8 cellular contexts compared by ENCODE assay signal in genomic region chr3:197224034-197224444, GRCh38.
DNase-seq lines count a peak whose midpoint lies in the region; ATAC-seq lines count a peak whose summit lies in the region.

No MANE protein-coding gene starts in this region.

- H3K36me3 Mint-ChIP-seq in naive B cell, result no peaks in the 10 kb centered on the region

- ATAC-seq in naive B cell (ENCODE audit: low read depth in 2 of 2) (peak in 1 of 2 donors; percentile 33), HG02678 (IDR thresholded peaks at IDR 0.05; ENCODE audit: unreplicated experiment) (no peak), GM19463 (IDR thresholded peaks at IDR 0.05; ENCODE audit: unreplicated experiment) (no peak)

- peak; percentile 10 for DNase-seq in DMS53 treated with DMSO at 0.1 percent for 48 hours (lab: John Stamatoyannopoulos, UW; ENCODE audit: unreplicated experiment)
- DNase-seq in HT1080 (ENCODE audit: low read depth), result peak; percentile 51
- peak; percentile 71 for DNase-seq in OCI-M1 (lab: John Stamatoyannopoulos, UW)
- DNase-seq in epidermal melanocyte (ENCODE audit: insufficient read length, low spot score), result peak; percentile 59
- peak; percentile 12 for DNase-seq in naive B cell
- no peak for DNase-seq in activated T-cell treated with anti-CD3 and anti-CD28 coated beads for 4 hours

- H3K27me3 Mint-ChIP-seq in naive B cell, result no peaks in the 10 kb centered on the region

- H3K4me3 Mint-ChIP-seq in naive B cell, result no peak overlapping the region

- peaks cover 17 to 22% (median 20%) of the 10 kb centered on the region in 3 donors for H3K4me1 Mint-ChIP-seq in naive B cell

- no peak overlapping the region for H3K27ac Mint-ChIP-seq in naive B cell

- H3K9me3 Mint-ChIP-seq in naive B cell, result no peaks in the 10 kb centered on the region
